ENCODE assay signal across 8 cellular contexts in the genomic region with DNA sequence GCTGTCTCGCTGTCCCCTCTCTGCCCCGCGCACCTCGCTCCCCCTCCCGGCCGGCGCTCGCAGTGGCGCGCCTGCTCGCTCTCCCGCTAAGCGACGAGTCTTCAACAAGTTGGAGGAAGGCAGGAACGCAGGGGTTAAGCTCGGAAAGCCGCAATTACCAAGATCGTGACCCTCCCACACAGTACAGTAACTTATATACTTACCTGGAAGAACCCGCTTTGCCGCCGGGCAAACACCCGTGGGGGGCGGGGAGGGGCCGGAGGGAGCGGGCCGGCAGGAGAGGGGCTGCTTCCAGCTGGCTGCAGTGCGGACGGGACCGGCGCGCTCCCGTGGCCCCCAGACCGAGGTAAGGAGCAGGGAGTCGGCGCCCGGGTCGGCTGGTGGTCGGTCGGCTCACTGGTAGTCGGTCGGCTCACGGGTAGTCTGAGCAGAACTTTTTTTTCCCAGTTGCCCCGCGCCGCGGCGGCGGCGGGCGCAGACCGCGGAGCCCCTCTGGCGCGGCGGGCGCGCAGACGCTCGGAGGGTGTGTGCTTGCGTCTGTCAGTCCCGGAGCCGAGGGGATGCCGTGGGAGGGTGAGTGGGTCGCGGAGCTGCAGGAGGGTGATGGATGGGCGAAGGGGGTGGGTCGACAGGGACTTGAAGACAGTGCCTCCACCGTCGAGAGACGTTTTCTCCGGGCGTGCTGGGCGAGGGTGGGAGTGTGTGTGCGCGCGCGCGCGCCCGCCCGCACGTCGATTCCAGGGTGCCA.
A peak's percentile ranks its signal among the peaks of the same experiment; 100 is the strongest.
DNase-seq lines count a peak whose midpoint lies in the region; ATAC-seq, FAIRE-seq and TF ChIP-seq lines count a peak whose summit lies in the region.

No MANE protein-coding gene starts in this region.

- POLR2A ChIA-PET in GM10248 (lab: Yijun Ruan, JAX), result no interaction called here

- FAIRE-seq in D721Med (lab: Jason Lieb, UNC), result no peak

- TF ChIP-seq POLR2A in tibial nerve (IDR thresholded peaks at IDR 0.05), result no peak

- intact Hi-C loops in mucosa of descending colon (cut with DNase I, micrococcal nuclease), result no loop called here

- peak; percentile 45 for TF ChIP-seq CTCF in GM10248 (IDR thresholded peaks at IDR 0.05; ENCODE audit: control extremely low read depth, extremely low read depth, low read depth, missing control alignments)
- no peak for TF ChIP-seq CTCF in mucosa of descending colon (IDR thresholded peaks at IDR 0.05)
- no peak for TF ChIP-seq CTCF in tibial nerve (IDR thresholded peaks at IDR 0.05)
- TF ChIP-seq CTCF in D721Med (IDR thresholded peaks at IDR 0.05; ENCODE audit: insufficient read depth, missing control alignments), result no peak

- ATAC-seq in HG03521 (IDR thresholded peaks at IDR 0.05; ENCODE audit: unreplicated experiment) (peak; percentile 46), mucosa of descending colon (peak; percentile 47), GM21447 (IDR thresholded peaks at IDR 0.05; ENCODE audit: unreplicated experiment) (no peak)

- H3K36me3 ChIP-seq in duodenal mucosa (ENCODE audit: control insufficient read depth in 1 of 2, insufficient read depth in 2 of 2, low read length in 2 of 2), result no peaks in the 10 kb centered on the region
- H3K36me3 ChIP-seq in mucosa of descending colon (ENCODE audit: low read depth), result no peaks in the 10 kb centered on the region
- H3K36me3 ChIP-seq in tibial nerve, result no peaks in the 10 kb centered on the region

- no peak overlapping the region for H3K27ac ChIP-seq in duodenal mucosa (ENCODE audit: low read depth, low read length)
- no peak overlapping the region for H3K27ac ChIP-seq in tibial nerve

- TF ChIP-seq EP300 in tibial nerve (IDR thresholded peaks at IDR 0.05), result no peak

- 0 to 1% methylated on average over 36 to 58 of the region's 83 CpGs for WGBS in tibial nerve, 2 donors

- DNase-seq in GM10248 (ENCODE audit: extremely low spot score) (peak; percentile 64), SW480 (ENCODE audit: low spot score) (peak; percentile 54), mucosa of descending colon (peak in 1 of 3 donors; percentile 7), tibial nerve (ENCODE audit: low spot score in 2 of 2) (no peak), D721Med (ENCODE audit: insufficient read length, low spot score) (no peak)

- H3K4me3 ChIP-seq in duodenal mucosa (ENCODE audit: low read depth in 1 of 2, low read length in 2 of 2) (peak overlapping the region; percentile 65 to 71), mucosa of descending colon (no peak overlapping the region), tibial nerve (peak overlapping the region in 3 of 4 donors; percentile 24 to 51 (median 37))

- H3K4me1 ChIP-seq in duodenal mucosa (ENCODE audit: control insufficient read depth in 1 of 2, insufficient read depth in 2 of 2, low read length in 2 of 2), result peaks cover 4 to 11% of the 10 kb centered on the region in 2 donors
- H3K4me1 ChIP-seq in mucosa of descending colon (ENCODE audit: low read depth), result peaks cover 18% of the 10 kb centered on the region
- peaks cover 0 to 83% (median 26%) of the 10 kb centered on the region in 4 donors for H3K4me1 ChIP-seq in tibial nerve

- CTCF ChIA-PET in GM10248 (lab: Yijun Ruan, JAX), result interaction anchor here (10.4 kb wide), 1 partner anchor 17 kb away, joined by 133 read pairs; no protein-coding TSS in a partner anchor

- H3K9ac ChIP-seq in duodenal mucosa (ENCODE audit: low read depth in 1 of 2, low read length in 2 of 2), result no peak overlapping the region

- H3K27me3 ChIP-seq in duodenal mucosa (ENCODE audit: control insufficient read depth in 1 of 2, insufficient read depth in 2 of 2, low read length in 2 of 2), result peaks cover 94 to 96% of the 10 kb centered on the region in 2 donors
- peaks cover 5 to 99% of the 10 kb centered on the region in 2 donors for H3K27me3 ChIP-seq in tibial nerve

- H3K9me3 ChIP-seq in duodenal mucosa (ENCODE audit: control insufficient read depth in 1 of 2, low read length in 2 of 2) (no peaks in the 10 kb centered on the region), mucosa of descending colon (no peaks in the 10 kb centered on the region), tibial nerve (no peaks in the 10 kb centered on the region)

Comparison
In these comparisons a context has a peak if more than half of its experiments do, and no peak if none do; other contexts are left out.
1. DNase-seq: peak in GM10248 (single experiment) and SW480 (single experiment); none in tibial nerve (0 of 2) and D721Med (single experiment).